ENCODE assay signal across 8 cellular contexts in the genomic region with DNA sequence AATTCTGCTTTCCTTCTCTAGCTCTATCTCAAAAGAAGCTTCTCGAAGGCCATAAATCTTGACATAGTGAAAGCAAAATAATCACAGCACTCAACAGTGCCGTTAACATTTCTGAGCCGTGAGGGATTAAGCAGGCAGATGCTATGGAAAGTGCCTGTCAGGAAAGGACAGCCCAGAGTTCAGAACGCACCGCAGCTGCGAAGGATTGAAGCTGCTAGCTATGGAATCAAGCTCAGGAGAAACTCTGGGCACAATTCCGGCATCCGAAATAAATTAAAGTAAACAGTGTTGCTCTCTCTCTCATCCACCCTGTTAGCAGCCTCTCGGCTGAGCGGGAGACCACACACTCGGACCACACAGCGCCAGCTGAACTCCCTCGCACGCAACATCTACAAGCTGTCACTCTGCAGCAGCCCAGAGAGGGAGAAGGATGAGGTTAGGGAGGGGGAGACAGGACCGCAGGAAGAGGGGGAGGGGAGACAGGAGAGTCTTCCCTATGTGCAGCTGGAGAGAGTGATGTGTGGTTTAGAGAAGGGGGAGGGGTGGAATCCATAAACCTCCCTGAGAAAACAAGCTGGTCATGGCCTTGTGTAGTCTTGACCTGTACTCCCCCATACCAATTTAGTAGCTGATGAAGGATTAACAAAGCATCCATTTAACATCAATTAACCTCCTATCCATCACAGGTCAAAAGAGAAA. TPM values are rescaled to one million over a fixed set of nuclear protein-coding genes. Genes with fewer than 3 reads are reported as not detected.
DNase-seq lines count a peak whose midpoint lies in the region; ATAC-seq and TF ChIP-seq lines count a peak whose summit lies in the region.

No MANE protein-coding gene starts in this region.

- H3K36me3 ChIP-seq in Peyer's patch, result peaks cover 0 to 6% (median 0%) of the 10 kb centered on the region in 3 donors

- H3K79me1 ChIP-seq in H9 (ENCODE audit: insufficient read depth, low read depth, low read length, poor library complexity, severe bottlenecking), result no peaks in the 10 kb centered on the region

- H3K27ac ChIP-seq in H9 (ENCODE audit: insufficient read length, low read depth, low read length) (peak overlapping the region; percentile 17), Peyer's patch (peak overlapping the region in 3 of 4 donors; percentile 32 to 40 (median 39))

- H3K23me2 ChIP-seq in H9 (ENCODE audit: insufficient read length, low read depth, low read length, poor library complexity, severe bottlenecking), result peaks cover 8% of the 10 kb centered on the region

- peaks cover 0 to 6% (median 0%) of the 10 kb centered on the region in 3 experiments; a peak in 2 of 7 replicates for H3K36me3 Mint-ChIP-seq in H9 (ENCODE audit: insufficient read depth in 1 of 3, low read depth in 3 of 3)

- peaks cover 26% of the 10 kb centered on the region for H3K4me1 ChIP-seq in H9 (ENCODE audit: insufficient read depth, low read length)
- H3K4me1 ChIP-seq in Peyer's patch, result peaks cover 0 to 6% (median 0%) of the 10 kb centered on the region in 4 donors

- H4K8ac ChIP-seq in H9 (replicated peaks; ENCODE audit: insufficient read length, low read depth, low read length), result no peak overlapping the region

- H2AK5ac ChIP-seq in H9 (ENCODE audit: insufficient read length, low read length), result no peak overlapping the region

- no peaks in the 10 kb centered on the region for H4K20me1 ChIP-seq in H9 (ENCODE audit: control insufficient read depth, insufficient read depth, insufficient read length)

- H3K18ac ChIP-seq in H9 (ENCODE audit: insufficient read length, low read depth, low read length), result no peak overlapping the region

- H2BK15ac ChIP-seq in H9 (ENCODE audit: low read depth, low read length), result no peak overlapping the region

- H3K4ac ChIP-seq in H9 (ENCODE audit: low read depth, low read length), result no peak overlapping the region

- no CpG with 5 or more reads among the region's 15 CpGs for WGBS in H9 (ENCODE audit: extremely low coverage, insufficient read length, low lambda C conversion rate)

- no peak overlapping the region for H4K91ac ChIP-seq in H9 (ENCODE audit: insufficient read length, low read depth, low read length)

- H3K4me3 ChIP-seq in Peyer's patch, result peak overlapping the region in 1 of 4 donors; percentile 15

- H2BK12ac ChIP-seq in H9 (ENCODE audit: insufficient read length, low read depth, low read length), result no peak overlapping the region

- H3K9me3 ChIP-seq in H9 (ENCODE audit: control insufficient read depth, low read depth, low read length) (no peaks in the 10 kb centered on the region), Peyer's patch (no peaks in the 10 kb centered on the region)

- H3K4me2 ChIP-seq in H9 (ENCODE audit: insufficient read depth, insufficient read length, low read length), result peak overlapping the region; percentile 69

- peak overlapping the region; percentile 60 to 78 for H3K4me3 Mint-ChIP-seq in H9

- no peak for TF ChIP-seq POLR2A in Peyer's patch (IDR thresholded peaks at IDR 0.05)

- no peak overlapping the region for H2AFZ ChIP-seq in H9 (ENCODE audit: low read length)

- H3K4me1 Mint-ChIP-seq in H9, result peaks cover 57 to 61% of the 10 kb centered on the region in 2 experiments

- H2BK20ac ChIP-seq in H9 (ENCODE audit: low read depth, low read length, poor library complexity, severe bottlenecking), result no peak overlapping the region

- no peak overlapping the region for H3K23ac ChIP-seq in H9 (ENCODE audit: insufficient read length, low read depth, low read length)

- H2BK5ac ChIP-seq in H9 (ENCODE audit: insufficient read length, low read length), result no peak overlapping the region

- no peak overlapping the region for H3K9ac ChIP-seq in H9 (ENCODE audit: extremely low read depth, insufficient read length, low read length)

- peak overlapping the region; percentile 83 to 95 (median 94) for H3K27ac Mint-ChIP-seq in H9

- H3K9me3 Mint-ChIP-seq in H9, result no peaks in the 10 kb centered on the region

- H2BK120ac ChIP-seq in H9 (ENCODE audit: low read depth, low read length, poor library complexity, severe bottlenecking), result no peak overlapping the region

- peak; percentile 75 for DNase-seq in AG20443 (ENCODE audit: low spot score)
- peak; percentile 87 for DNase-seq in H9
- DNase-seq in Peyer's patch, result no peak
- DNase-seq in fibroblast of the conjunctiva (ENCODE audit: low read depth), result peak; percentile 39
- peak; percentile 11 for DNase-seq in renal cortical epithelial cell (ENCODE audit: low read depth)
- DNase-seq in hippocampal formation (lab: John Stamatoyannopoulos, UW), result no peak
- DNase-seq in KG1 (lab: John Stamatoyannopoulos, UW), result no peak

- H3K79me2 ChIP-seq in H9 (ENCODE audit: insufficient read depth, low read length), result peaks cover 10% of the 10 kb centered on the region; the same call in 1 of the 2 replicates

- no peaks in the 10 kb centered on the region for H3K27me3 Mint-ChIP-seq in H9 (ENCODE audit: low read depth)

- no peak overlapping the region for H3K56ac ChIP-seq in H9 (ENCODE audit: insufficient read length, low read depth, low read length)

- no peak overlapping the region for H3T11ph ChIP-seq in H9 (ENCODE audit: low read length)

- no peak overlapping the region for H3K14ac ChIP-seq in H9 (ENCODE audit: insufficient read depth, low read length)

- H3K27me3 ChIP-seq in H9 (ENCODE audit: insufficient read depth, low read length) (no peaks in the 10 kb centered on the region), Peyer's patch (no peaks in the 10 kb centered on the region)

- H4K5ac ChIP-seq in H9 (ENCODE audit: insufficient read length, low read depth, low read length), result no peak overlapping the region

- TF ChIP-seq CTCF in H9 (conservative IDR thresholded peaks at IDR 0.05), result no peak
- TF ChIP-seq CTCF in Peyer's patch (IDR thresholded peaks at IDR 0.05), result no peak

- ATAC-seq in GM21737 (IDR thresholded peaks at IDR 0.05; ENCODE audit: unreplicated experiment), result no peak

RNA-seq across cellular contexts. Expression of gene EXOC2, which starts 9.0 kb away (rescaled TPM):
- total RNA-seq in H9 (2021) (29.7 and 29.9 TPM in 2 replicates), Peyer's patch (10 to 100 TPM; 10.3 to 23.9 (median 19.1) TPM), renal cortical epithelial cell (41.3 and 48.4 TPM in 2 replicates)

RNA-seq across cellular contexts. Expression of gene HUS1B, which starts 27.0 kb away (rescaled TPM):
- total RNA-seq in H9 (2021), result 0.96 and 1.2 TPM in 2 replicates
- total RNA-seq in Peyer's patch, result 10 to 100 TPM in 1 of 4 donors, 1 to 10 TPM in 3; 3.1 to 10.7 (median 4.8) TPM
- total RNA-seq in renal cortical epithelial cell, result 0.70 TPM in 1 of 2 replicates, not detected in the other

Comparison
In these comparisons a context has a peak if more than half of its experiments do, and no peak if none do; other contexts are left out.
1. DNase-seq: peak in AG20443 (single experiment), H9 (single experiment), fibroblast of the conjunctiva (single experiment) and renal cortical epithelial cell (single experiment); none in Peyer's patch (0 of 3), hippocampal formation (0 of 2) and KG1 (single experiment).